12 cellular contexts compared by ENCODE assay signal in the genomic region with DNA sequence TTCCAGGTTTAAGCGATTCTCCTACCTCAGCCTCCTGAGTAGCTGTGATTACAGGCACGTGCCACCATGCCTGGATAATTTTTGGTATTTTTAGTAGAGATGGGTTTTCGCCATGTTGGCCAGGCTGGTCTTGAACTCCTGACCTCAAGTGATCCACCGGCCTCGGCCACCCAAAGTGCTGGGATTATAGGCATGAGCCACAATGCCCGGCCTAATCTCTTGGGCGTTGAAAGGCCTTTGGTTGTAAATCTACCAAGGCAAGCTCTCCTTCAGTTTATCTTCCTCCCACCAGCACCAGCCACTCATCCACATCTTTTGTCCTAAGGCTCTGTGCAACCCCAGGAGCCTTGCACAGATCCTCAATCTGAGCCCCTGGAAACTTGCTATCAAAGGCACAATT. TPM values are rescaled to one million over a fixed set of nuclear protein-coding genes. Genes with fewer than 3 reads are reported as not detected.
DNase-seq lines count a peak whose midpoint lies in the region; ATAC-seq and TF ChIP-seq lines count a peak whose summit lies in the region.
"Not testable (repeated sequence)": the region's sequence is repeated elsewhere in the genome, so short reads cannot be mapped to it uniquely, and the experiment has no call there.
"Had no signal": no experiment of that assay in that cellular context is flagged by ENCODE, and none has a peak within 500 bp of the region (broad histone marks: within the 10 kb centered on the region; RNA-seq: fewer than 3 reads in every experiment).

No MANE protein-coding gene starts in this region.

- H3K4me1 ChIP-seq in CD4-positive, alpha-beta memory T cell (ENCODE audit: insufficient read depth, low read length) = peaks cover 88% of the 10 kb centered on the region
- H3K4me1 ChIP-seq in effector memory CD4-positive, alpha-beta T cell (ENCODE audit: control insufficient read depth, insufficient read depth, low read length, poor library complexity, severe bottlenecking) = peaks cover 47% of the 10 kb centered on the region

- CTCF ChIA-PET in CD4-positive, alpha-beta memory T cell (lab: Charles Lee; ENCODE audit: partially characterized antibody) = interaction anchor here (3.4 to 12.2 kb wide), 2 partner anchors 18 to 67 kb away, joined by 9 to 205 read pairs; partner anchors contain the start of gene TTYH2
- CTCF ChIA-PET in activated CD8-positive, alpha-beta T cell treated with anti-CD3 and anti-CD28 coated beads for 36 hours (lab: Charles Lee) = interaction anchor here (0.7 kb wide), 1 partner anchor 21 kb away, joined by 3 read pairs; no protein-coding TSS in a partner anchor

- not testable (repeated sequence) for DNase-seq in CD4-positive, alpha-beta memory T cell; T-helper 2 cell treated with Interferon-gamma antibody and Interleukin-4, amounts not matched to agents 5 μg/mL and 100 μg/mL, for 36 hours (ENCODE audit: low spot score); activated CD8-positive, alpha-beta T cell treated with anti-CD3 and anti-CD28 coated beads for 36 hours; activated naive CD8-positive, alpha-beta T cell treated with anti-CD3 and anti-CD28 coated beads for 36 hours; effector memory CD4-positive, alpha-beta T cell; natural killer cell treated with Interleukin-12 subunit alpha and Interleukin-12 subunit beta and Interleukin-15 and Interleukin-18, amount 100 ng/mL, for 72 hours (ENCODE audit: low spot score)

- not testable (repeated sequence) for H3K9me3 Mint-ChIP-seq in CD4-positive, alpha-beta memory T cell; T-helper 2 cell treated with Interferon-gamma antibody and Interleukin-4, amounts not matched to agents 5 μg/mL and 100 μg/mL, for 36 hours; activated CD8-positive, alpha-beta T cell treated with anti-CD3 and anti-CD28 coated beads for 36 hours; activated T-helper 17 cell treated with anti-CD3 and anti-CD28 coated beads, Interleukin-2, amount 50 U/mL, for 72 hours; activated naive CD8-positive, alpha-beta T cell treated with anti-CD3 and anti-CD28 coated beads for 36 hours; natural killer cell treated with Interleukin-12 subunit alpha and Interleukin-12 subunit beta and Interleukin-15 and Interleukin-18, amount 100 ng/mL, for 72 hours

- H3K36me3 ChIP-seq in CD4-positive, alpha-beta memory T cell (ENCODE audit: insufficient read depth, low read length); effector memory CD4-positive, alpha-beta T cell (ENCODE audit: control insufficient read depth, insufficient read depth, low read length): not testable (repeated sequence)

- ATAC-seq in activated CD8-positive, alpha-beta T cell treated with anti-CD3 and anti-CD28 coated beads for 36 hours; activated T-helper 17 cell treated with anti-CD3 and anti-CD28 coated beads, Interleukin-2, amount 50 U/mL, for 72 hours (replicated peaks); natural killer cell treated with Interleukin-12 subunit alpha and Interleukin-12 subunit beta and Interleukin-15 and Interleukin-18, amount 100 ng/mL, for 72 hours: not testable (repeated sequence)

- intact Hi-C loops in CD4-positive, alpha-beta memory T cell (cut with micrococcal nuclease) = loop anchor here (1.0 to 2.0 kb wide), 2 partner anchors 66 to 77 kb away; partner anchors contain the start of genes RPL38 and TTYH2
- intact Hi-C loops in activated CD8-positive, alpha-beta T cell treated with anti-CD3 and anti-CD28 coated beads for 36 hours (cut with micrococcal nuclease) = loop anchor here (5.0 kb wide), 1 partner anchor 67 kb away; the partner anchor contains the start of gene TTYH2

- H3K27me3 ChIP-seq in CD4-positive, alpha-beta memory T cell (ENCODE audit: insufficient read depth, low read length); effector memory CD4-positive, alpha-beta T cell (replicated peaks; ENCODE audit: control insufficient read depth, insufficient read depth, low read length, poor library complexity, severe bottlenecking): not testable (repeated sequence)

- H3K27ac Mint-ChIP-seq in CD4-positive, alpha-beta memory T cell = peak overlapping the region; percentile 89 to 99 (median 98)
- H3K27ac Mint-ChIP-seq in T-helper 2 cell treated with Interferon-gamma antibody and Interleukin-4, amounts not matched to agents 5 μg/mL and 100 μg/mL, for 36 hours = peak overlapping the region; percentile 94
- H3K27ac Mint-ChIP-seq in activated CD8-positive, alpha-beta T cell treated with anti-CD3 and anti-CD28 coated beads for 36 hours = peak overlapping the region; percentile 85
- H3K27ac Mint-ChIP-seq in activated T-helper 17 cell treated with anti-CD3 and anti-CD28 coated beads, Interleukin-2, amount 50 U/mL, for 72 hours = peak overlapping the region; percentile 88
- peak overlapping the region; percentile 79 for H3K27ac Mint-ChIP-seq in activated naive CD8-positive, alpha-beta T cell treated with anti-CD3 and anti-CD28 coated beads for 36 hours
- H3K27ac Mint-ChIP-seq in natural killer cell treated with Interleukin-12 subunit alpha and Interleukin-12 subunit beta and Interleukin-15 and Interleukin-18, amount 100 ng/mL, for 72 hours = peak overlapping the region; percentile 35 to 68

- not testable (repeated sequence) for TF ChIP-seq CTCF in activated CD8-positive, alpha-beta T cell treated with anti-CD3 and anti-CD28 coated beads for 36 hours (IDR thresholded peaks at IDR 0.05)

- peak overlapping the region in 7 of 8 donors; percentile 2 to 82 (median 53) for H3K4me3 Mint-ChIP-seq in CD4-positive, alpha-beta memory T cell
- peak overlapping the region; percentile 65 for H3K4me3 Mint-ChIP-seq in T-helper 2 cell treated with Interferon-gamma antibody and Interleukin-4, amounts not matched to agents 5 μg/mL and 100 μg/mL, for 36 hours
- H3K4me3 Mint-ChIP-seq in activated CD8-positive, alpha-beta T cell treated with anti-CD3 and anti-CD28 coated beads for 36 hours; activated naive CD8-positive, alpha-beta T cell treated with anti-CD3 and anti-CD28 coated beads for 36 hours: not testable (repeated sequence)
- peak overlapping the region; percentile 72 for H3K4me3 Mint-ChIP-seq in activated T-helper 17 cell treated with anti-CD3 and anti-CD28 coated beads, Interleukin-2, amount 50 U/mL, for 72 hours
- H3K4me3 Mint-ChIP-seq in natural killer cell treated with Interleukin-12 subunit alpha and Interleukin-12 subunit beta and Interleukin-15 and Interleukin-18, amount 100 ng/mL, for 72 hours = peak overlapping the region; percentile 39

- H3K4me1 Mint-ChIP-seq in CD4-positive, alpha-beta memory T cell = peaks cover 33 to 69% (median 52%) of the 10 kb centered on the region in 4 donors
- peaks cover 54% of the 10 kb centered on the region for H3K4me1 Mint-ChIP-seq in T-helper 2 cell treated with Interferon-gamma antibody and Interleukin-4, amounts not matched to agents 5 μg/mL and 100 μg/mL, for 36 hours (ENCODE audit: low read depth)
- peaks cover 32% of the 10 kb centered on the region for H3K4me1 Mint-ChIP-seq in activated CD8-positive, alpha-beta T cell treated with anti-CD3 and anti-CD28 coated beads for 36 hours (ENCODE audit: low read depth)
- peaks cover 18% of the 10 kb centered on the region for H3K4me1 Mint-ChIP-seq in activated T-helper 17 cell treated with anti-CD3 and anti-CD28 coated beads, Interleukin-2, amount 50 U/mL, for 72 hours
- peaks cover 29% of the 10 kb centered on the region for H3K4me1 Mint-ChIP-seq in activated naive CD8-positive, alpha-beta T cell treated with anti-CD3 and anti-CD28 coated beads for 36 hours
- peaks cover 18 to 32% of the 10 kb centered on the region in 2 donors for H3K4me1 Mint-ChIP-seq in natural killer cell treated with Interleukin-12 subunit alpha and Interleukin-12 subunit beta and Interleukin-15 and Interleukin-18, amount 100 ng/mL, for 72 hours (ENCODE audit: low read depth in 2 of 2)

- H3K27ac ChIP-seq in CD4-positive, alpha-beta memory T cell (ENCODE audit: low read depth, low read length) = peak overlapping the region; percentile 86
- peak overlapping the region; percentile 68 for H3K27ac ChIP-seq in effector memory CD4-positive, alpha-beta T cell (ENCODE audit: insufficient read depth, low read length, poor library complexity, severe bottlenecking)

- H3K4me3 ChIP-seq in CD4-positive, alpha-beta memory T cell (ENCODE audit: low read length in 2 of 2); effector memory CD4-positive, alpha-beta T cell (ENCODE audit: insufficient read depth, low read depth, low read length, poor library complexity, severe bottlenecking): not testable (repeated sequence)

- H3K9me3 ChIP-seq in CD4-positive, alpha-beta memory T cell (ENCODE audit: control insufficient read depth in 1 of 2, low read length in 2 of 2); effector memory CD4-positive, alpha-beta T cell (ENCODE audit: control insufficient read depth, low read length): not testable (repeated sequence)

- not testable (repeated sequence) for H3K27me3 Mint-ChIP-seq in CD4-positive, alpha-beta memory T cell; T-helper 2 cell treated with Interferon-gamma antibody and Interleukin-4, amounts not matched to agents 5 μg/mL and 100 μg/mL, for 36 hours (ENCODE audit: low read depth); activated CD8-positive, alpha-beta T cell treated with anti-CD3 and anti-CD28 coated beads for 36 hours; activated T-helper 17 cell treated with anti-CD3 and anti-CD28 coated beads, Interleukin-2, amount 50 U/mL, for 72 hours; activated naive CD8-positive, alpha-beta T cell treated with anti-CD3 and anti-CD28 coated beads for 36 hours; natural killer cell treated with Interleukin-12 subunit alpha and Interleukin-12 subunit beta and Interleukin-15 and Interleukin-18, amount 100 ng/mL, for 72 hours

- not testable (repeated sequence) for H3K36me3 Mint-ChIP-seq in CD4-positive, alpha-beta memory T cell; T-helper 2 cell treated with Interferon-gamma antibody and Interleukin-4, amounts not matched to agents 5 μg/mL and 100 μg/mL, for 36 hours (ENCODE audit: low read depth); activated CD8-positive, alpha-beta T cell treated with anti-CD3 and anti-CD28 coated beads for 36 hours (ENCODE audit: low read depth); activated T-helper 17 cell treated with anti-CD3 and anti-CD28 coated beads, Interleukin-2, amount 50 U/mL, for 72 hours (ENCODE audit: low read depth); activated naive CD8-positive, alpha-beta T cell treated with anti-CD3 and anti-CD28 coated beads for 36 hours; natural killer cell treated with Interleukin-12 subunit alpha and Interleukin-12 subunit beta and Interleukin-15 and Interleukin-18, amount 100 ng/mL, for 72 hours

- POLR2A ChIA-PET in CD4-positive, alpha-beta memory T cell (lab: Charles Lee; ENCODE audit: partially characterized antibody) = interaction anchor here (0.6 to 7.3 kb wide), 8 partner anchors 8 to 77 kb away, joined by 3 to 129 read pairs (median 4); partner anchors contain the start of gene TTYH2
- POLR2A ChIA-PET in activated CD8-positive, alpha-beta T cell treated with anti-CD3 and anti-CD28 coated beads for 36 hours (lab: Charles Lee) = interaction anchor here (0.6 kb wide), 1 partner anchor 138 kb away, joined by 3 read pairs; no protein-coding TSS in a partner anchor

RNA-seq across cellular contexts. Expression of gene DNAI2, which starts 5.6 kb away (rescaled TPM):
- 1 to 10 TPM; 6.0 to 8.4 TPM for total RNA-seq in CD4-positive, alpha-beta memory T cell
- polyA plus RNA-seq in CD4-positive, alpha-beta memory T cell = under 1 TPM in 1 of 2 donors, not detected in 1; 0.28 TPM
- under 1 TPM; 0.45 to 0.47 TPM for total RNA-seq in activated CD8-positive, alpha-beta T cell treated with anti-CD3 and anti-CD28 coated beads for 36 hours
- total RNA-seq in activated T-helper 17 cell treated with anti-CD3 and anti-CD28 coated beads, Interleukin-2, amount 50 U/mL, for 72 hours = 1 to 10 TPM in 1 of 2 donors, under 1 TPM in 1; 0.19 to 1.6 TPM
- not detected for total RNA-seq in activated naive CD8-positive, alpha-beta T cell treated with anti-CD3 and anti-CD28 coated beads for 36 hours
- total RNA-seq in natural killer cell treated with Interleukin-12 subunit alpha and Interleukin-12 subunit beta and Interleukin-15 and Interleukin-18, amount 100 ng/mL, for 72 hours = not detected
- total RNA-seq: A673, LHCN-M2, OCI-LY7, Peyer's patch had no signal
- polyA plus RNA-seq: BJ had no signal

RNA-seq across cellular contexts. Expression of gene KIF19, which starts 46.4 kb away (rescaled TPM):
- 1 to 10 TPM; 1.5 to 1.7 TPM for total RNA-seq in CD4-positive, alpha-beta memory T cell
- polyA plus RNA-seq in CD4-positive, alpha-beta memory T cell = 1 to 10 TPM; 1.5 to 2.3 TPM
- under 1 TPM; 0.11 to 0.18 TPM for total RNA-seq in activated CD8-positive, alpha-beta T cell treated with anti-CD3 and anti-CD28 coated beads for 36 hours
- total RNA-seq in activated T-helper 17 cell treated with anti-CD3 and anti-CD28 coated beads, Interleukin-2, amount 50 U/mL, for 72 hours = under 1 TPM; 0.11 to 0.53 TPM
- total RNA-seq in activated naive CD8-positive, alpha-beta T cell treated with anti-CD3 and anti-CD28 coated beads for 36 hours = under 1 TPM in 1 of 2 experiments, not detected in 1; 0.08 TPM
- under 1 TPM in 1 of 2 donors, not detected in 1; 0.29 TPM for total RNA-seq in natural killer cell treated with Interleukin-12 subunit alpha and Interleukin-12 subunit beta and Interleukin-15 and Interleukin-18, amount 100 ng/mL, for 72 hours
- total RNA-seq: A673, LHCN-M2, OCI-LY7 had no signal
- polyA plus RNA-seq: BJ had no signal
